Comparison of ENCODE assay signal across 21 cellular contexts in genomic region chr15:96276438-96277210, GRCh38. TPM values are rescaled to one million over a fixed set of nuclear protein-coding genes. Genes with fewer than 3 reads are reported as not detected.
A peak's percentile ranks its signal among the peaks of the same experiment; 100 is the strongest.
DNase-seq lines count a peak whose midpoint lies in the region; ATAC-seq, FAIRE-seq and TF ChIP-seq lines count a peak whose summit lies in the region.
"Had no signal": no experiment of that assay in that cellular context is flagged by ENCODE, and none has a peak within 500 bp of the region (broad histone marks: within the 10 kb centered on the region; RNA-seq: fewer than 3 reads in every experiment).

No MANE protein-coding gene starts in this region.

- H3K36me3 Mint-ChIP-seq in HFFc6 (ENCODE audit: low read depth) (peaks cover 61% of the 10 kb centered on the region), astrocyte (ENCODE audit: low read depth, unreplicated experiment) (peaks cover 14% of the 10 kb centered on the region)
- H3K36me3 Mint-ChIP-seq in activated naive CD4-positive, alpha-beta T cell treated with anti-CD3 and anti-CD28 coated beads, Interleukin-2, amount 10 ng/mL, durations not matched to agents 7 days and 5 days = no peaks in the 10 kb centered on the region
- H3K36me3 Mint-ChIP-seq: activated naive CD8-positive, alpha-beta T cell; stimulated activated naive B cell treated with anti-CD40 and anti-IgM and Interleukin-4, amounts not matched to agents 10 μg/mL and 1 μg/mL and 100 μg/mL, for 72 hours had no signal

- peaks cover 35% of the 10 kb centered on the region for H3K36me3 ChIP-seq in ACC112 (ENCODE audit: insufficient read depth, low read length)
- H3K36me3 ChIP-seq in astrocyte (ENCODE audit: insufficient read depth, low read length) = peaks cover 6% of the 10 kb centered on the region
- no peaks in the 10 kb centered on the region for H3K36me3 ChIP-seq in effector memory CD4-positive, alpha-beta T cell (ENCODE audit: control insufficient read depth, insufficient read depth, low read length)
- H3K36me3 ChIP-seq: ovary, upper lobe of left lung had no signal

- H3K9me3 ChIP-seq in astrocyte (ENCODE audit: insufficient read depth, low read depth, low read length) = no peaks in the 10 kb centered on the region
- no peaks in the 10 kb centered on the region for H3K9me3 ChIP-seq in effector memory CD4-positive, alpha-beta T cell (ENCODE audit: control insufficient read depth, low read length)
- H3K9me3 ChIP-seq: ovary, upper lobe of left lung had no signal

- H3K27ac Mint-ChIP-seq in HFFc6 (peak overlapping the region; percentile 77), astrocyte (ENCODE audit: unreplicated experiment) (no peak overlapping the region)
- no peak overlapping the region for H3K27ac Mint-ChIP-seq in activated naive CD4-positive, alpha-beta T cell treated with anti-CD3 and anti-CD28 coated beads, Interleukin-2, amount 10 ng/mL, durations not matched to agents 7 days and 5 days
- H3K27ac Mint-ChIP-seq: activated CD4-positive, alpha-beta T cell treated with anti-CD3 and anti-CD28 coated beads, Interleukin-2, amount 10 ng/mL, durations not matched to agents 7 days and 5 days; activated naive CD8-positive, alpha-beta T cell; stimulated activated naive B cell treated with anti-CD40 and anti-IgM and Interleukin-4, amounts not matched to agents 10 μg/mL and 1 μg/mL and 100 μg/mL, for 72 hours had no signal

- peak overlapping the region; percentile 49 for H3K4me2 ChIP-seq in astrocyte (ENCODE audit: low read length)

- TF ChIP-seq CTCF in HFFc6 (IDR thresholded peaks at IDR 0.05) (no peak), astrocyte (IDR thresholded peaks at IDR 0.05; ENCODE audit: insufficient read depth, low read depth, low read length) (no peak), fibroblast of the aortic adventitia (IDR thresholded peaks at IDR 0.05; ENCODE audit: insufficient read depth, low read length) (no peak)

- H3K4me1 ChIP-seq in ACC112 (ENCODE audit: control insufficient read depth, insufficient read depth, low read length, unreplicated experiment) (peaks cover 54% of the 10 kb centered on the region), astrocyte (ENCODE audit: insufficient read depth, low read length) (peaks cover 44% of the 10 kb centered on the region)
- no peaks in the 10 kb centered on the region for H3K4me1 ChIP-seq in effector memory CD4-positive, alpha-beta T cell (ENCODE audit: control insufficient read depth, insufficient read depth, low read length, poor library complexity, severe bottlenecking)
- H3K4me1 ChIP-seq: upper lobe of left lung had no signal

- FAIRE-seq in astrocyte (lab: Jason Lieb, UNC) = peak; percentile 55
- FAIRE-seq: A204.1, K562 had no signal

- CTCF ChIA-PET in activated naive CD4-positive, alpha-beta T cell treated with anti-CD3 and anti-CD28 coated beads, Interleukin-2, amount 10 ng/mL, durations not matched to agents 7 days and 5 days (lab: Charles Lee) = interaction anchor here (0.8 kb wide), 1 partner anchor 289 kb away, joined by 3 read pairs; no protein-coding TSS in a partner anchor

- H3K4me1 Mint-ChIP-seq in HFFc6 (ENCODE audit: low read depth) (peaks cover 81% of the 10 kb centered on the region), astrocyte (ENCODE audit: low read depth, unreplicated experiment) (peaks cover 30% of the 10 kb centered on the region)
- H3K4me1 Mint-ChIP-seq in activated naive CD4-positive, alpha-beta T cell treated with anti-CD3 and anti-CD28 coated beads, Interleukin-2, amount 10 ng/mL, durations not matched to agents 7 days and 5 days = no peaks in the 10 kb centered on the region
- H3K4me1 Mint-ChIP-seq: activated CD4-positive, alpha-beta T cell treated with anti-CD3 and anti-CD28 coated beads, Interleukin-2, amount 10 ng/mL, durations not matched to agents 7 days and 5 days; stimulated activated naive B cell treated with anti-CD40 and anti-IgM and Interleukin-4, amounts not matched to agents 10 μg/mL and 1 μg/mL and 100 μg/mL, for 72 hours had no signal

- H3K79me2 ChIP-seq in ACC112 (ENCODE audit: control insufficient read depth, insufficient read depth, low read length, unreplicated experiment) = peaks cover 18% of the 10 kb centered on the region
- peaks cover 23% of the 10 kb centered on the region for H3K79me2 ChIP-seq in astrocyte (ENCODE audit: insufficient read depth, low read length)

- ATAC-seq in sciatic nerve = no peak
- ATAC-seq in activated CD4-positive, CD25-positive, alpha-beta regulatory T cell treated with anti-CD3 and anti-CD28 coated beads, Interleukin-2, amount 50 U/mL, for 24 hours = no peak
- ATAC-seq: K562; left cardiac atrium; stimulated activated naive B cell treated with anti-CD40 and anti-IgM and Interleukin-4, amounts not matched to agents 10 μg/mL and 1 μg/mL and 100 μg/mL, for 72 hours had no signal

- H3K4me3 Mint-ChIP-seq in HFFc6 (peak overlapping the region; percentile 68), astrocyte (ENCODE audit: unreplicated experiment) (no peak overlapping the region)
- H3K4me3 Mint-ChIP-seq in activated naive CD4-positive, alpha-beta T cell treated with anti-CD3 and anti-CD28 coated beads, Interleukin-2, amount 10 ng/mL, durations not matched to agents 7 days and 5 days = no peak overlapping the region
- H3K4me3 Mint-ChIP-seq: activated CD4-positive, alpha-beta T cell treated with anti-CD3 and anti-CD28 coated beads, Interleukin-2, amount 10 ng/mL, durations not matched to agents 7 days and 5 days; activated naive CD8-positive, alpha-beta T cell; stimulated activated naive B cell treated with anti-CD40 and anti-IgM and Interleukin-4, amounts not matched to agents 10 μg/mL and 1 μg/mL and 100 μg/mL, for 72 hours had no signal

- DNase-seq in HFFc6 = peak; percentile 74
- peak; percentile 75 for DNase-seq in astrocyte (ENCODE audit: low read depth)
- peak; percentile 77 for DNase-seq in fibroblast of the aortic adventitia (ENCODE audit: low read depth)
- DNase-seq in sciatic nerve (ENCODE audit: low spot score) = no peak
- DNase-seq in activated naive CD4-positive, alpha-beta T cell treated with anti-CD3 and anti-CD28 coated beads, Interleukin-2, amount 10 ng/mL, durations not matched to agents 7 days and 5 days = no peak
- DNase-seq in effector memory CD4-positive, alpha-beta T cell = no peak
- DNase-seq: activated CD4-positive, alpha-beta T cell treated with anti-CD3 and anti-CD28 coated beads, Interleukin-2, amount 10 ng/mL, durations not matched to agents 7 days and 5 days; activated T-cell treated with anti-CD3 and anti-CD28 coated beads for 4 hours; hypothalamus; left cardiac atrium; NCI-H345; NK-92 treated with Interleukin-12 subunit alpha and Interleukin-12 subunit beta, amount 100 ng/mL, for 24 hours; ovary; SIG-M5; stimulated activated naive B cell treated with anti-CD40 and anti-IgM and Interleukin-4, amounts not matched to agents 10 μg/mL and 1 μg/mL and 100 μg/mL, for 72 hours; upper lobe of left lung had no signal

- H4K20me1 ChIP-seq in astrocyte (ENCODE audit: insufficient read depth, low read length) = no peaks in the 10 kb centered on the region

- H2AFZ ChIP-seq in ACC112 (ENCODE audit: low read length, unreplicated experiment) (no peak overlapping the region), astrocyte (ENCODE audit: low read depth, low read length) (no peak overlapping the region)

- intact Hi-C loops in sciatic nerve (cut with DNase I) = loop anchor here (5.0 kb wide), 1 partner anchor 701 kb away; no protein-coding TSS in a partner anchor

- H3K27ac ChIP-seq in ACC112 (ENCODE audit: low read depth, low read length) = peak overlapping the region; percentile 96
- peak overlapping the region; percentile 85 for H3K27ac ChIP-seq in astrocyte (ENCODE audit: low read depth, low read length)
- H3K27ac ChIP-seq in effector memory CD4-positive, alpha-beta T cell (ENCODE audit: insufficient read depth, low read length, poor library complexity, severe bottlenecking) = no peak overlapping the region
- H3K27ac ChIP-seq: ovary, upper lobe of left lung had no signal

- no peak overlapping the region for H3K9ac ChIP-seq in astrocyte (ENCODE audit: low read length)

- H3K27me3 Mint-ChIP-seq in HFFc6 (ENCODE audit: insufficient read depth) (peaks cover 2% of the 10 kb centered on the region; the same call in 1 of the 2 replicates), astrocyte (ENCODE audit: low read depth, unreplicated experiment) (no peaks in the 10 kb centered on the region)
- no peaks in the 10 kb centered on the region for H3K27me3 Mint-ChIP-seq in activated naive CD4-positive, alpha-beta T cell treated with anti-CD3 and anti-CD28 coated beads, Interleukin-2, amount 10 ng/mL, durations not matched to agents 7 days and 5 days
- H3K27me3 Mint-ChIP-seq: activated CD4-positive, alpha-beta T cell treated with anti-CD3 and anti-CD28 coated beads, Interleukin-2, amount 10 ng/mL, durations not matched to agents 7 days and 5 days; stimulated activated naive B cell treated with anti-CD40 and anti-IgM and Interleukin-4, amounts not matched to agents 10 μg/mL and 1 μg/mL and 100 μg/mL, for 72 hours had no signal

- H3K4me3 ChIP-seq in ACC112 (ENCODE audit: low read depth, low read length) (no peak overlapping the region; the same call in 1 of the 2 replicates), astrocyte (ENCODE audit: insufficient read depth, low read depth, low read length) (no peak overlapping the region), fibroblast of the aortic adventitia (ENCODE audit: low read depth, low read length) (no peak overlapping the region)
- H3K4me3 ChIP-seq in effector memory CD4-positive, alpha-beta T cell (ENCODE audit: insufficient read depth, low read depth, low read length, poor library complexity, severe bottlenecking) = no peak overlapping the region
- H3K4me3 ChIP-seq: K562, ovary, upper lobe of left lung had no signal

- H3K9me3 Mint-ChIP-seq in HFFc6 (no peaks in the 10 kb centered on the region), astrocyte (ENCODE audit: unreplicated experiment) (peaks cover 3% of the 10 kb centered on the region)
- H3K9me3 Mint-ChIP-seq in activated naive CD4-positive, alpha-beta T cell treated with anti-CD3 and anti-CD28 coated beads, Interleukin-2, amount 10 ng/mL, durations not matched to agents 7 days and 5 days = no peaks in the 10 kb centered on the region
- H3K9me3 Mint-ChIP-seq: activated CD4-positive, alpha-beta T cell treated with anti-CD3 and anti-CD28 coated beads, Interleukin-2, amount 10 ng/mL, durations not matched to agents 7 days and 5 days had no signal

- H3K27me3 ChIP-seq in ACC112 (ENCODE audit: insufficient read depth, low read length) = no peaks in the 10 kb centered on the region
- H3K27me3 ChIP-seq in astrocyte (ENCODE audit: insufficient read depth, low read length) = no peaks in the 10 kb centered on the region
- H3K27me3 ChIP-seq in effector memory CD4-positive, alpha-beta T cell (replicated peaks; ENCODE audit: control insufficient read depth, insufficient read depth, low read length, poor library complexity, severe bottlenecking) = no peaks in the 10 kb centered on the region
- H3K27me3 ChIP-seq: ovary, upper lobe of left lung had no signal

RNA-seq across cellular contexts. Expression of gene NR2F2, which starts 53.9 kb away (rescaled TPM):
- 100 to 1,000 TPM; 120 to 168 (median 142) TPM for total RNA-seq in HFFc6 (2021; fragmentation: NEBNext Ultra II Directional; extraction: Animal tissue kit (Norgen Biotek cat#: 25700))
- total RNA-seq in astrocyte (59.0 and 75.8 TPM in 2 replicates), fibroblast of the aortic adventitia (ENCODE audit: low replicate concordance) (15.5 and 20.2 TPM in 2 replicates), sciatic nerve (242 TPM)
- total RNA-seq: activated CD4-positive, alpha-beta T cell treated with anti-CD3 and anti-CD28 coated beads, Interleukin-2, amount 10 ng/mL, durations not matched to agents 7 days and 5 days had no signal

Comparison
In these comparisons a context has a peak if more than half of its experiments do, and no peak if none do; other contexts are left out.
1. DNase-seq: peak in HFFc6 (single experiment), astrocyte (single experiment) and fibroblast of the aortic adventitia (single experiment); none in sciatic nerve (single experiment), activated naive CD4-positive, alpha-beta T cell treated with anti-CD3 and anti-CD28 coated beads, Interleukin-2, amount 10 ng/mL, durations not matched to agents 7 days and 5 days (single experiment) and effector memory CD4-positive, alpha-beta T cell (0 of 3).